Comparison of ENCODE assay signal across 8 cellular contexts in genomic region chr1:145845514-145846161, GRCh38. TPM values are rescaled to one million over a fixed set of nuclear protein-coding genes. Genes with fewer than 3 reads are reported as not detected.
DNase-seq lines count a peak whose midpoint lies in the region; ATAC-seq and TF ChIP-seq lines count a peak whose summit lies in the region.

TSS of gene NUDT17 (plus strand) at chr1:145845630. CDS start at chr1:145845641, 11 bp downstream.

- DNase-seq in DMS53 (lab: John Stamatoyannopoulos, UW) (peak; percentile 92), KBM-7 (peak; percentile 79), SHP77 (lab: John Stamatoyannopoulos, UW) (peak; percentile 87 to 95), activated gamma-delta T cell treated with Interleukin-2 at 50 U/mL for 16 hours (peak; percentile 79), germinal center (ENCODE audit: low spot score) (peak; percentile 88), osteoblast (ENCODE audit: insufficient read length, low spot score, missing footprints) (peak; percentile 94), thoracic aorta (ENCODE audit: low spot score) (peak; percentile 21)

- H3K27me3 ChIP-seq in osteoblast (ENCODE audit: insufficient read depth, low read length) (no peaks in the 10 kb centered on the region), thoracic aorta (replicated peaks; ENCODE audit: insufficient read depth) (no peaks in the 10 kb centered on the region)

- H3K36me3 ChIP-seq in osteoblast (ENCODE audit: insufficient read depth, low read length) (peaks cover 63% of the 10 kb centered on the region), thoracic aorta (peaks cover 28% of the 10 kb centered on the region)

- TF ChIP-seq CTCF in osteoblast (IDR thresholded peaks at IDR 0.05; ENCODE audit: extremely low read depth, low read depth, low read length) (peak; percentile 94), thoracic aorta (IDR thresholded peaks at IDR 0.05) (peak; percentile 93)

- H3K79me2 ChIP-seq in osteoblast (ENCODE audit: insufficient read depth, low read length), result no peaks in the 10 kb centered on the region

- H3K27ac ChIP-seq in osteoblast (ENCODE audit: low read depth, low read length) (peak within 1 kb of the TSS; percentile 65), thoracic aorta (peak within 1 kb of the TSS; percentile 69 to 70)

- H4K20me1 ChIP-seq in osteoblast (ENCODE audit: insufficient read depth, low read length), result no peaks in the 10 kb centered on the region

- peak within 1 kb of the TSS; percentile 82 for H2AFZ ChIP-seq in osteoblast (ENCODE audit: low read length)

- H3K4me3 ChIP-seq in osteoblast (ENCODE audit: insufficient read depth, low read length) (peak within 1 kb of the TSS; percentile 81), thoracic aorta (peak within 1 kb of the TSS; percentile 75)

- peak within 1 kb of the TSS; percentile 93 for H3K4me2 ChIP-seq in osteoblast (ENCODE audit: insufficient read depth, low read length)

- no peaks in the 10 kb centered on the region for H3K9me3 ChIP-seq in osteoblast (ENCODE audit: low read depth, low read length)
- no peaks in the 10 kb centered on the region for H3K9me3 ChIP-seq in thoracic aorta

- H3K4me1 ChIP-seq in osteoblast (ENCODE audit: insufficient read depth, low read length), result peaks cover 31% of the 10 kb centered on the region
- H3K4me1 ChIP-seq in thoracic aorta (ENCODE audit: control insufficient read depth in 1 of 2, low read depth in 2 of 2), result peaks cover 14 to 32% of the 10 kb centered on the region in 2 donors

- in situ Hi-C loops in KBM-7 (cut with MboI; ENCODE audit: low pct_unique_long_range_greater_than_20kb, low sequenced_read_pairs), result no loop called here

- peak; percentile 40 for ATAC-seq in GM21526 (IDR thresholded peaks at IDR 0.05; ENCODE audit: low FRiP score, unreplicated experiment)
- ATAC-seq in thoracic aorta (ENCODE audit: insufficient number of reproducible peaks, low FRiP score, low read depth), result peak; percentile 60

RNA-seq across cellular contexts. Expression of gene NUDT17, which starts in this region (rescaled TPM):
- total RNA-seq in osteoblast (1.8 and 4.0 TPM in 2 replicates), thoracic aorta (10 to 100 TPM in 1 of 2 donors, 1 to 10 TPM in 1; 3.6 to 19.1 TPM)

Comparison
In these comparisons a context has a peak if more than half of its experiments do, and no peak if none do; other contexts are left out.
1. Peak in every context shown above with its lines: DNase-seq, ATAC-seq, H3K4me3 ChIP-seq and H3K27ac ChIP-seq.
2. DNase-seq: peak in every context shown above with its lines; median percentile 94 in osteoblast; 92 in DMS53; 91 in SHP77; 88 in germinal center; 79 in KBM-7; 79 in activated gamma-delta T cell treated with Interleukin-2 at 50 U/mL for 16 hours; 21 in thoracic aorta.